1 cellular context compared by ENCODE assay signal in genomic region chr16:70682239-70683145, GRCh38.
TF ChIP-seq lines count a peak whose summit lies in the region.

No MANE protein-coding gene starts in this region.

TF ChIP-seq in H1, 55 proteins besides CTCF, POLR2A, EP300 and RAD21:
- TF ChIP-seq HDAC2 (IDR thresholded peaks at IDR 0.05; ENCODE audit: borderline replicate concordance in 1 of 2, low read depth in 2 of 2, low read length in 2 of 2) (no peak), EZH2 (IDR thresholded peaks at IDR 0.05; ENCODE audit: low read depth, low read length, severe bottlenecking) (no peak), KDM4A (IDR thresholded peaks at IDR 0.05; ENCODE audit: low read depth, low read length, severe bottlenecking) (no peak), GTF2F1 (IDR thresholded peaks at IDR 0.05; ENCODE audit: borderline replicate concordance, low read depth, low read length) (no peak), E2F6 (IDR thresholded peaks at IDR 0.05) (no peak), TAF1 (IDR thresholded peaks at IDR 0.05; ENCODE audit: low read depth, low read length) (no peak), ASH2L (IDR thresholded peaks at IDR 0.05; ENCODE audit: low read length) (no peak), RXRA (IDR thresholded peaks at IDR 0.05; ENCODE audit: insufficient read depth, low read depth, low read length) (no peak), POU5F1 (IDR thresholded peaks at IDR 0.05; ENCODE audit: low read depth, low read length) (no peak), SIX5 (IDR thresholded peaks at IDR 0.05; ENCODE audit: low read depth, low read length) (no peak), ATF2 (IDR thresholded peaks at IDR 0.05; ENCODE audit: low read length) (no peak), SUZ12 (IDR thresholded peaks at IDR 0.05; ENCODE audit: low read length) (no peak)
